ENCODE assay signal across 12 cellular contexts in genomic region chr10:490891-491571, GRCh38.
DNase-seq lines count a peak whose midpoint lies in the region; ATAC-seq and TF ChIP-seq lines count a peak whose summit lies in the region.
"Had no signal": no experiment of that assay in that cellular context is flagged by ENCODE, and none has a peak within 500 bp of the region (broad histone marks: within the 10 kb centered on the region; RNA-seq: fewer than 3 reads in every experiment).

No MANE protein-coding gene starts in this region.

- H3K9me3 ChIP-seq in adipocyte (ENCODE audit: control insufficient read depth, low read length) (no peaks in the 10 kb centered on the region), mucosa of rectum (ENCODE audit: control insufficient read depth in 2 of 2, low read length in 2 of 2) (no peaks in the 10 kb centered on the region), transverse colon (no peaks in the 10 kb centered on the region)
- H3K9me3 ChIP-seq: ovary had no signal

- DNase-seq in adipocyte (ENCODE audit: low read depth) (peak; percentile 19), foreskin melanocyte (peak; percentile 82), transverse colon (peak; percentile 28), middle frontal gyrus (ENCODE audit: extremely low spot score, low spot score) (no peak), H7 (no peak)
- DNase-seq in stimulated activated CD4-positive, alpha-beta T cell treated with anti-CD3 and anti-CD28 coated beads, Interleukin-2, amount 100 ng/mL, for 24 hours, result no peak
- DNase-seq: activated T-cell treated with anti-CD3 and anti-CD28 coated beads, Interleukin-2, amount 50 U/mL, for 4 hours; NCI-H2171 had no signal

- H3K4me1 ChIP-seq in adipocyte (ENCODE audit: control insufficient read depth, insufficient read depth, low read length) (peaks cover 29% of the 10 kb centered on the region), mucosa of rectum (ENCODE audit: control insufficient read depth in 2 of 2, insufficient read depth in 2 of 2, low read length in 2 of 2) (peaks cover 0 to 3% of the 10 kb centered on the region in 2 donors), transverse colon (peaks cover 14 to 51% (median 16%) of the 10 kb centered on the region in 4 donors)

- in situ Hi-C loops in transverse colon (cut with MboI; ENCODE audit: low pct_ligation_motif_present in 1 of 4, low pct_unique_long_range_greater_than_20kb in 1 of 4, low sequenced_read_pairs in 3 of 4), result no loop called here

- TF ChIP-seq POLR2A in transverse colon (IDR thresholded peaks at IDR 0.05), result no peak

- H3K27me3 ChIP-seq in adipocyte (replicated peaks; ENCODE audit: control insufficient read depth, insufficient read depth, low read length), result no peaks in the 10 kb centered on the region
- H3K27me3 ChIP-seq in mucosa of rectum (ENCODE audit: control insufficient read depth in 2 of 2, insufficient read depth in 2 of 2, low read length in 2 of 2), result no peaks in the 10 kb centered on the region
- no peaks in the 10 kb centered on the region for H3K27me3 ChIP-seq in transverse colon
- no peaks in the 10 kb centered on the region for H3K27me3 ChIP-seq in H7 (ENCODE audit: control insufficient read depth, insufficient read depth, low read length)
- H3K27me3 ChIP-seq: ovary had no signal

- WGBS in transverse colon (ENCODE audit: low coverage in 1 of 2), 2 donors, result 29 to 45% methylated on average over 3 to 23 of the region's 23 CpGs

- H3K9ac ChIP-seq in adipocyte (ENCODE audit: low read length) (peak overlapping the region; percentile 80), mucosa of rectum (ENCODE audit: low read depth in 1 of 2, low read length in 2 of 2) (no peak overlapping the region)

- no peak for TF ChIP-seq CTCF in transverse colon (IDR thresholded peaks at IDR 0.05)

- H3K36me3 ChIP-seq in adipocyte (ENCODE audit: control insufficient read depth, insufficient read depth, low read length, severe bottlenecking) (no peaks in the 10 kb centered on the region), mucosa of rectum (ENCODE audit: control insufficient read depth in 2 of 2, insufficient read depth in 2 of 2, low read length in 2 of 2) (no peaks in the 10 kb centered on the region), transverse colon (no peaks in the 10 kb centered on the region), H7 (replicated peaks; ENCODE audit: control insufficient read depth, insufficient read depth, low read length) (no peaks in the 10 kb centered on the region)
- H3K36me3 ChIP-seq: ovary had no signal

- H3K4me3 ChIP-seq in adipocyte (ENCODE audit: low read length) (peak overlapping the region; percentile 66), mucosa of rectum (ENCODE audit: low read length in 2 of 2) (no peak overlapping the region), transverse colon (no peak overlapping the region), H7 (ENCODE audit: insufficient read depth, low read depth, low read length) (no peak overlapping the region)
- H3K4me3 ChIP-seq: ovary had no signal

- intact Hi-C loops in transverse colon (cut with DNase I; ENCODE audit: low total_unique reads), result loop anchor here (5.0 kb wide), 1 partner anchor 196 kb away; the partner anchor contains the start of gene DIP2C

- TF ChIP-seq EP300 in transverse colon (IDR thresholded peaks at IDR 0.05; ENCODE audit: low read depth), result no peak

- H3K27ac ChIP-seq in mucosa of rectum (ENCODE audit: low read depth in 2 of 2, low read length in 2 of 2) (peak overlapping the region; percentile 37 to 67), transverse colon (peak overlapping the region; percentile 73 to 90 (median 82))
- H3K27ac ChIP-seq: ovary had no signal

- no peak for ATAC-seq in GM21526 (IDR thresholded peaks at IDR 0.05; ENCODE audit: low FRiP score, unreplicated experiment)
- ATAC-seq: activated T-cell treated with anti-CD3 and anti-CD28 coated beads, Interleukin-2, amount 50 U/mL, for 4 hours; T-cell had no signal

Comparison
In these comparisons a context has a peak if more than half of its experiments do, and no peak if none do; other contexts are left out.
1. DNase-seq: peak in adipocyte (single experiment), foreskin melanocyte (single experiment) and transverse colon (single experiment); none in middle frontal gyrus (single experiment), stimulated activated CD4-positive, alpha-beta T cell treated with anti-CD3 and anti-CD28 coated beads, Interleukin-2, amount 100 ng/mL, for 24 hours (0 of 2) and H7 (single experiment).